Comparison of ENCODE assay signal across 30 cellular contexts in genomic region chr10:98879486-98879885, GRCh38.
"Had no signal": no experiment of that assay in that cellular context is flagged by ENCODE, and none has a peak within 500 bp of the region (broad histone marks: within the 10 kb centered on the region; RNA-seq: fewer than 3 reads in every experiment).

No MANE protein-coding gene starts in this region.

- H2AFZ ChIP-seq: neural progenitor cell, parathyroid adenoma had no signal

- H3K9me3 Mint-ChIP-seq: memory B cell, nephron, neural progenitor cell had no signal

- H3K4me1 ChIP-seq: esophagus squamous epithelium, lower lobe of right lung, neural progenitor cell, parathyroid adenoma, right atrium auricular region, thyroid gland, vagina had no signal

- H3K4me2 ChIP-seq: neural progenitor cell, smooth muscle cell had no signal

- H3K9ac ChIP-seq: neural progenitor cell, parathyroid adenoma had no signal

- H3K79me2 ChIP-seq: parathyroid adenoma had no signal

- H3K27ac ChIP-seq: esophagus squamous epithelium, lower lobe of right lung, neural progenitor cell, parathyroid adenoma, right atrium auricular region, stomach, thyroid gland, vagina had no signal

- H3K36me3 ChIP-seq: esophagus squamous epithelium, lower lobe of right lung, neural progenitor cell, right atrium auricular region, stomach, thyroid gland, vagina had no signal

- H3K4me1 Mint-ChIP-seq: immature natural killer cell; memory B cell; naive thymus-derived CD4-positive, alpha-beta T cell; neural progenitor cell had no signal

- H3K4me3 Mint-ChIP-seq: effector memory CD8-positive, alpha-beta T cell; immature natural killer cell; memory B cell; naive thymus-derived CD4-positive, alpha-beta T cell; nephron; neural progenitor cell had no signal

- H3K36me3 Mint-ChIP-seq: immature natural killer cell; memory B cell; naive thymus-derived CD4-positive, alpha-beta T cell; neural progenitor cell had no signal

- H3K9me3 ChIP-seq: esophagus squamous epithelium, lower lobe of right lung, right atrium auricular region, stomach, thyroid gland, vagina had no signal

- H3K27me3 Mint-ChIP-seq: progenitor cell of endocrine pancreas had no signal

- FAIRE-seq: endometrium, frontal cortex had no signal

- H3K4me3 ChIP-seq: esophagus squamous epithelium, lower lobe of right lung, neural progenitor cell, right atrium auricular region, smooth muscle cell, stomach, thyroid gland, vagina had no signal

- ATAC-seq: effector memory CD8-positive, alpha-beta T cell; left ventricle myocardium superior; lower lobe of right lung; naive thymus-derived CD4-positive, alpha-beta T cell; sciatic nerve had no signal

- DNase-seq: cortex of kidney; effector memory CD8-positive, alpha-beta T cell; erythroblast; esophagus squamous epithelium; hypothalamus; immature natural killer cell; islet precursor cell; kidney glomerular epithelial cell; left ventricle myocardium superior; lower lobe of right lung; midbrain; naive thymus-derived CD4-positive, alpha-beta T cell; stimulated activated CD4-positive, alpha-beta T cell treated with anti-CD3 and anti-CD28 coated beads, Interleukin-12 subunit alpha, Interleukin-12 subunit beta, amount 100 ng/mL, for 4 hours; stimulated activated CD4-positive, alpha-beta T cell treated with anti-CD3 and anti-CD28 coated beads, Interleukin-1b, Interleukin-23, amount 100 ng/mL, for 48 hours; stimulated activated CD4-positive, alpha-beta T cell treated with anti-CD3 and anti-CD28 coated beads, Interleukin-4, amount 100 ng/mL, for 1 hour; stimulated activated CD8-positive, alpha-beta memory T cell treated with anti-CD3 and anti-CD28 coated beads, Interleukin-4, amount 100 ng/mL, for 48 hours; stimulated activated naive CD4-positive, alpha-beta T cell; stomach; thyroid gland had no signal

- H3K27me3 ChIP-seq: esophagus squamous epithelium, neural progenitor cell, right atrium auricular region, stomach, thyroid gland, vagina had no signal

- H3K27ac Mint-ChIP-seq: effector memory CD8-positive, alpha-beta T cell; immature natural killer cell; memory B cell; naive thymus-derived CD4-positive, alpha-beta T cell; neural progenitor cell; progenitor cell of endocrine pancreas had no signal
